16 cellular contexts compared by ENCODE assay signal in genomic region chr12:108191086-108191485, GRCh38.
"Had no signal": no experiment of that assay in that cellular context is flagged by ENCODE, and none has a peak within 500 bp of the region (broad histone marks: within the 10 kb centered on the region; RNA-seq: fewer than 3 reads in every experiment).

No MANE protein-coding gene starts in this region.

- H3K9me3 Mint-ChIP-seq: endodermal cell; naive thymus-derived CD8-positive, alpha-beta T cell had no signal

- H3K4me3 Mint-ChIP-seq: endodermal cell; naive thymus-derived CD8-positive, alpha-beta T cell had no signal

- H3K27ac Mint-ChIP-seq: endodermal cell; naive thymus-derived CD8-positive, alpha-beta T cell had no signal

- H3K36me3 ChIP-seq: heart right ventricle, neutrophil, right atrium auricular region had no signal

- ATAC-seq: left lobe of liver; mucosa of descending colon; naive thymus-derived CD8-positive, alpha-beta T cell; stimulated activated naive CD8-positive, alpha-beta T cell treated with anti-CD3 and anti-CD28 coated beads, Interleukin-15, Interleukin-2, amounts not matched to agents 100 U/mL and 50 U/mL, for 24 hours had no signal

- H3K9me3 ChIP-seq: mucosa of descending colon, neutrophil, right atrium auricular region, testis had no signal

- H3K27ac ChIP-seq: coronary artery, neutrophil, right atrium auricular region, testis had no signal

- DNase-seq: effector CD4-positive, alpha-beta T cell; endodermal cell; erythroblast; mammary epithelial cell; mucosa of descending colon; naive thymus-derived CD8-positive, alpha-beta T cell; small intestine; stimulated activated CD4-positive, alpha-beta T cell treated with anti-CD3 and anti-CD28 coated beads, Interleukin-2, amount 100 ng/mL, for 48 hours; stimulated activated naive CD8-positive, alpha-beta T cell treated with anti-CD3 and anti-CD28 coated beads, Interleukin-15, Interleukin-2, amounts not matched to agents 100 U/mL and 50 U/mL, for 24 hours; testis; trophoblast cell had no signal

- H3K4me1 Mint-ChIP-seq: naive thymus-derived CD8-positive, alpha-beta T cell had no signal

- H3K27me3 ChIP-seq: heart right ventricle, right atrium auricular region, testis had no signal

- H3K4me3 ChIP-seq: coronary artery, heart right ventricle, mucosa of descending colon, right atrium auricular region, testis had no signal

- H3K36me3 Mint-ChIP-seq: naive thymus-derived CD8-positive, alpha-beta T cell had no signal
